Comparison of ENCODE assay signal across 8 cellular contexts in the genomic region with DNA sequence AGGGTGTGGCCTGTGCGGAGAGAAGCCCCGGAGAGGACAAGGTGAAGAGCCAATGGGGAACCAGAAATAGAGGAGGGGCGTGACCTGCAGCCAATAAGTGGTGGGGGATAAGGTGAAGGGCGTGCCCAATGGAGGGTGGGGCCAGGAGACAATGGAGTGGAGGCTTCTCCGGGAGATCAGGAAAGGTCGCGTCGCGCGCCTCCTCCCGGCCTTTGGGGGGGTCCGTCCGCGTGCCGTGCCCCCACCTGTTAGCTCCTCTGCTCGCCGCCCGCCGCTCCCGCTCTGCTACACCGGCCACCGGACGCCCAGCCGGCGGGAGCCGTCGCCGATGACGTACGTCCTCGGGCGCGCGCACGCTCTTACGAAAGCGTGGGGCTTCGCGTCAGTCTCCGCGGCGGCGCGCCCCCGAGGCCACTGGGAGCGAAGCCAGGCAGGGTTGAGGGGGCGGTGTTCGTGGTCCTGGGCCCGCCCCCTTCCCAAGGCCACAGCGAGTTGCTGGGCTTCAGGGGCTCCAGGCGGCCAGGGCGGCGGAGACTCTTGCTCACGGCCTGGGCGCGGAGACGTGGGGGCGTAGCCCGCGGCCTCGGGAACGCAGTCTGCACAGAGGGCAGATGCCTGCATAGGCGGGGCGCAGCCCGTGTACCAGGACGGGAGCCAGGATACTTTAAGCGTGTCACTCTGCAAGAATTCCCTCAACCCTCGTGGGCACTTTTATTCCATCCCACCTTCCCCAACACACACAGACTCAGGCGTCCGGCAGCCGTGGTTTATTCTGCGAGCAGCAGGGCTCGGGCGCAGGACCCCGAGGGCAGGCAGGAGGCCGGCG. TPM values are rescaled to one million over a fixed set of nuclear protein-coding genes. Genes with fewer than 3 reads are reported as not detected.
DNase-seq lines count a peak whose midpoint lies in the region; ATAC-seq and TF ChIP-seq lines count a peak whose summit lies in the region.

Gene MATCAP1, minus strand, starts transcription at position 337 of the 826 bp plus-strand sequence. CDS start 3,353 bp downstream, outside the sequence.

- H3K36me3 ChIP-seq in heart left ventricle (no peaks in the 10 kb centered on the region), transverse colon (no peaks in the 10 kb centered on the region)

- peak; percentile 53 for TF ChIP-seq EP300 in transverse colon (IDR thresholded peaks at IDR 0.05; ENCODE audit: low read depth)

- no peaks in the 10 kb centered on the region for H3K9me3 Mint-ChIP-seq in T-cell

- in situ Hi-C loops in GM13977 (cut with MboI; ENCODE audit: low pct_unique_long_range_greater_than_20kb, low sequenced_read_pairs, unreplicated experiment) (no loop called here), transverse colon (cut with MboI; ENCODE audit: low pct_ligation_motif_present in 1 of 4, low pct_unique_long_range_greater_than_20kb in 1 of 4, low sequenced_read_pairs in 3 of 4) (no loop called here)

- ATAC-seq in HG02870 (IDR thresholded peaks at IDR 0.05; ENCODE audit: unreplicated experiment) (peak; percentile 96), T-cell (replicated peaks in 1 of 4) (peak; percentile 92 to 95 (median 92)), heart left ventricle (peak; percentile 93 to 96 (median 94))

- H3K9me3 ChIP-seq in heart left ventricle, result no peaks in the 10 kb centered on the region
- no peaks in the 10 kb centered on the region for H3K9me3 ChIP-seq in transverse colon

- H3K4me1 ChIP-seq in heart left ventricle (peaks cover 0 to 49% (median 23%) of the 10 kb centered on the region in 12 donors), transverse colon (peaks cover 13 to 36% (median 25%) of the 10 kb centered on the region in 4 donors)

- H3K36me3 Mint-ChIP-seq in T-cell, result no peaks in the 10 kb centered on the region

- H3K27ac ChIP-seq in adipose tissue (ENCODE audit: low read depth, low read length), result no peak within 1 kb of the TSS
- peak within 1 kb of the TSS; percentile 90 to 100 (median 96) for H3K27ac ChIP-seq in heart left ventricle
- H3K27ac ChIP-seq in transverse colon, result peak within 1 kb of the TSS; percentile 93 to 96 (median 94)

- peak within 1 kb of the TSS in 1 of 3 donors; percentile 82 for H3K4me3 Mint-ChIP-seq in T-cell

- H3K27me3 ChIP-seq in heart left ventricle (no peaks in the 10 kb centered on the region), transverse colon (no peaks in the 10 kb centered on the region)

- DNase-seq in GM13977 (ENCODE audit: low spot score) (peak; percentile 100), NCI-H146 (lab: John Stamatoyannopoulos, UW) (peak; percentile 95), T-cell (peak; percentile 83 to 97 (median 94)), heart left ventricle (peak; percentile 95 to 97 (median 96)), pons (ENCODE audit: low spot score) (peak; percentile 99), transverse colon (peak; percentile 95)

- peaks cover 13 to 17% (median 16%) of the 10 kb centered on the region in 3 donors for H3K4me1 Mint-ChIP-seq in T-cell

- CTCF ChIA-PET in T-cell (lab: Charles Lee), result interaction anchor here (1.3 to 1.6 kb wide), 2 partner anchors 166 to 172 kb away, joined by 3 to 10 read pairs; no protein-coding TSS in a partner anchor

- TF ChIP-seq POLR2A in heart left ventricle (IDR thresholded peaks at IDR 0.05), result peak in 1 of 2 donors; percentile 54
- TF ChIP-seq POLR2A in transverse colon (IDR thresholded peaks at IDR 0.05), result peak; percentile 77

- TF ChIP-seq CTCF in GM13977 (IDR thresholded peaks at IDR 0.05; ENCODE audit: extremely low read depth, insufficient read depth, missing control alignments) (no peak), heart left ventricle (IDR thresholded peaks at IDR 0.05) (peak in 1 of 12 donors; percentile 10), transverse colon (IDR thresholded peaks at IDR 0.05) (peak in 1 of 5 experiments; percentile 5)

- WGBS in adipose tissue, 3 donors, result 0% methylated on average over 57 to 77 of the region's 77 CpGs
- WGBS in heart left ventricle, 4 donors, result 0 to 1% (median 0%) methylated on average over 37 to 77 of the region's 77 CpGs
- 0% methylated on average over 58 of the region's 77 CpGs; no CpG with 5 or more reads in 1 of the 2 donors for WGBS in transverse colon (ENCODE audit: low coverage in 1 of 2), 2 donors

- intact Hi-C loops in heart left ventricle (cut with DNase I), result loop anchor here in 7 of 10 donors (1.0 to 10.0 kb wide), 7 partner anchors 23 to 229 kb away; partner anchors contain the start of genes FHOD1 (in 1 of the 7) and TMEM208 (in 1 of the 7)
- intact Hi-C loops in transverse colon (cut with DNase I; ENCODE audit: low total_unique reads), result loop anchor here (2.0 kb wide), 1 partner anchor 25 kb away; the partner anchor contains the start of genes FBXL8 and TRADD

- H3K27ac Mint-ChIP-seq in T-cell, result no peak within 1 kb of the TSS

- peak within 1 kb of the TSS; percentile 47 to 88 (median 72) for H3K4me3 ChIP-seq in heart left ventricle
- H3K4me3 ChIP-seq in transverse colon, result peak within 1 kb of the TSS; percentile 52 to 77 (median 70)

- POLR2A ChIA-PET in T-cell (lab: Charles Lee), result no interaction called here

- H3K27me3 Mint-ChIP-seq in T-cell, result peaks cover 2 to 8% of the 10 kb centered on the region in 2 donors

RNA-seq across cellular contexts. Expression of gene MATCAP1, which starts in this region (rescaled TPM):
- 10 to 100 TPM; 11.3 to 16.5 (median 14.8) TPM for total RNA-seq in T-cell
- polyA plus RNA-seq in adipose tissue, result 10 to 100 TPM; 13.0 to 32.0 (median 28.2) TPM
- 10 to 100 TPM in 5 of 9 donors, 1 to 10 TPM in 4; 4.1 to 21.6 (median 11.1) TPM for total RNA-seq in heart left ventricle
- polyA plus RNA-seq in heart left ventricle, result 10 to 100 TPM; 10.2 to 15.5 TPM
- 100 to 1,000 TPM in 1 of 4 donors, 10 to 100 TPM in 3; 27.6 to 220 (median 32.5) TPM for total RNA-seq in transverse colon
